In genomic region chr3:150739877-150740645, GRCh38 we compare ENCODE assay signal across 10 cellular contexts. TPM values are rescaled to one million over a fixed set of nuclear protein-coding genes. Genes with fewer than 3 reads are reported as not detected.
DNase-seq lines count a peak whose midpoint lies in the region; ATAC-seq, FAIRE-seq and TF ChIP-seq lines count a peak whose summit lies in the region.
"Had no signal": no experiment of that assay in that cellular context is flagged by ENCODE, and none has a peak within 500 bp of the region (broad histone marks: within the 10 kb centered on the region; RNA-seq: fewer than 3 reads in every experiment).

No MANE protein-coding gene starts in this region.

- FAIRE-seq in HepG2 (lab: Jason Lieb, UNC), result peak; percentile 53

- intact Hi-C loops in HepG2 (cut with micrococcal nuclease; ENCODE audit: unreplicated experiment), result loop anchor here (10.0 kb wide), 1 partner anchor 335 kb away; the partner anchor contains the start of gene TSC22D2

- no peak for DNase-seq in HepG2 (ENCODE audit: low spot score)
- no peak for DNase-seq in Kasumi-1 (lab: John Stamatoyannopoulos, UW)
- DNase-seq in SKM-1 (lab: John Stamatoyannopoulos, UW; ENCODE audit: unreplicated experiment), result no peak
- no peak for DNase-seq in HK-2 (ENCODE audit: unreplicated experiment)
- DNase-seq: nucleus accumbens had no signal

- H3K9ac ChIP-seq in OCI-LY3 (ENCODE audit: low read length), result peak overlapping the region; percentile 18; the same call in 1 of the 2 replicates
- peak overlapping the region; percentile 80 for H3K9ac ChIP-seq in HepG2 (ENCODE audit: insufficient read depth, low read depth, low read length)

- no peak overlapping the region for H2AFZ ChIP-seq in OCI-LY3 (ENCODE audit: low read depth, low read length)
- H2AFZ ChIP-seq in HepG2 (ENCODE audit: low read length), result no peak overlapping the region

- WGBS in HepG2 (ENCODE audit: low lambda C conversion rate), result 26% methylated on average over 8 of the region's 8 CpGs

- CTCF ChIA-PET in HepG2 (lab: Yijun Ruan, JAX; ENCODE audit: low intra/inter-chr PET ratio, low total read pairs), result no interaction called here

- H3K79me2 ChIP-seq in OCI-LY3 (ENCODE audit: low read length), result peaks cover 49% of the 10 kb centered on the region
- peaks cover 39% of the 10 kb centered on the region for H3K79me2 ChIP-seq in HepG2 (ENCODE audit: insufficient read depth, low read length)

- TF ChIP-seq EP300 in HepG2 (IDR thresholded peaks at IDR 0.05; ENCODE audit: low read depth in 2 of 2, low read length in 2 of 2) (no peak), HepG2 (CRISPR knock-in tag; IDR thresholded peaks at IDR 0.05; ENCODE audit: borderline replicate concordance) (no peak)

- H4K20me1 ChIP-seq in OCI-LY3 (ENCODE audit: insufficient read depth, low read length), result peaks cover 41% of the 10 kb centered on the region
- peaks cover 27% of the 10 kb centered on the region for H4K20me1 ChIP-seq in HepG2 (ENCODE audit: insufficient read depth, low read length)

- TF ChIP-seq RAD21 in HepG2 (CRISPR knock-in tag; IDR thresholded peaks at IDR 0.05), result no peak

- H3K9me3 ChIP-seq in OCI-LY3 (ENCODE audit: insufficient read depth, low read length), result no peaks in the 10 kb centered on the region
- H3K9me3 ChIP-seq in HepG2 (ENCODE audit: low read length), result no peaks in the 10 kb centered on the region

- H3K27me3 ChIP-seq in OCI-LY3 (ENCODE audit: low read depth, low read length) (no peaks in the 10 kb centered on the region), HepG2 (ENCODE audit: control insufficient read depth in 1 of 2, insufficient read depth in 2 of 2, low read length in 2 of 2) (no peaks in the 10 kb centered on the region)

- H3K4me1 ChIP-seq in OCI-LY3 (ENCODE audit: low read length) (peaks cover 79% of the 10 kb centered on the region), HepG2 (ENCODE audit: insufficient read depth, low read length) (peaks cover 100% of the 10 kb centered on the region)

- H3K4me2 ChIP-seq in OCI-LY3 (ENCODE audit: low read length) (peak overlapping the region; percentile 62), HepG2 (ENCODE audit: low read depth, low read length) (peak overlapping the region; percentile 81)

- TF ChIP-seq CTCF in OCI-LY3 (IDR thresholded peaks at IDR 0.05; ENCODE audit: low read depth, low read length) (no peak), HepG2 (CRISPR knock-in tag; IDR thresholded peaks at IDR 0.05) (no peak)

- BruUV-seq in HepG2 (replicated peaks; lab: Mats Ljungman, UMichigan), result TSS peak; percentile 46

- H3K27ac ChIP-seq in OCI-LY3 (ENCODE audit: low read length), result peak overlapping the region; percentile 64
- H3K27ac ChIP-seq in HepG2 (ENCODE audit: extremely low read length, insufficient read depth, low read length), result peak overlapping the region; percentile 99

- in situ Hi-C loops in HepG2 (cut with HindIII; ENCODE audit: extremely low pct_ligation_motif_present, low pct_unique_long_range_greater_than_20kb), result no loop called here

- H3K4me3 ChIP-seq in OCI-LY3 (ENCODE audit: low read length) (peak overlapping the region; percentile 46), HepG2 (replicated peaks in 1 of 3; ENCODE audit: insufficient read depth in 1 of 3, low read depth in 2 of 3, low read length in 3 of 3) (no peak overlapping the region)

- H3K36me3 ChIP-seq in OCI-LY3 (replicated peaks; ENCODE audit: low read depth, low read length) (peaks cover 27% of the 10 kb centered on the region), HepG2 (replicated peaks in 1 of 2; ENCODE audit: control insufficient read depth in 1 of 2, insufficient read depth in 2 of 2, low read length in 2 of 2) (peaks cover 6 to 33% of the 10 kb centered on the region in 2 experiments; a peak in 4 of 5 replicates)

- peak; percentile 46 to 57; a peak in 3 of 4 replicates for TF ChIP-seq POLR2A in HepG2 (IDR thresholded peaks at IDR 0.05; ENCODE audit: insufficient read depth in 1 of 2, low read depth in 2 of 2, low read length in 2 of 2)

- ATAC-seq in GM18502 (IDR thresholded peaks at IDR 0.05; ENCODE audit: poor library complexity, unreplicated experiment), result peak; percentile 38
- peak; percentile 27 for ATAC-seq in GM21576 (IDR thresholded peaks at IDR 0.05; ENCODE audit: unreplicated experiment)
- ATAC-seq in HepG2, result peak; percentile 14
- ATAC-seq in esophagus mucosa, result no peak
- ATAC-seq: SK-N-SH treated with all-trans-retinoic acid at 6 μM for 48 hours had no signal

- POLR2A ChIA-PET in HepG2 (lab: Yijun Ruan, JAX), result interaction anchor here (1.0 to 2.2 kb wide), 5 partner anchors 10 to 1355 kb away, joined by 3 to 30 read pairs (median 5); partner anchors contain the start of gene SIAH2

TF ChIP-seq in HepG2, 621 proteins besides CTCF, POLR2A, EP300 and RAD21 (continues in another document):
- no peak for TF ChIP-seq MIER3 (CRISPR knock-in tag; IDR thresholded peaks at IDR 0.05; ENCODE audit: borderline replicate concordance)
- peak; percentile 12; the same call in 1 of the 2 replicates for TF ChIP-seq KAT7 (CRISPR knock-in tag; IDR thresholded peaks at IDR 0.05; ENCODE audit: borderline replicate concordance)
- TF ChIP-seq SAP130 (CRISPR knock-in tag; IDR thresholded peaks at IDR 0.05; ENCODE audit: low read depth), result peak; percentile 9
- peak; percentile 9; the same call in 1 of the 2 replicates for TF ChIP-seq FOXJ3 (CRISPR knock-in tag; IDR thresholded peaks at IDR 0.05; ENCODE audit: borderline replicate concordance)
- TF ChIP-seq MEF2D (CRISPR knock-in tag; IDR thresholded peaks at IDR 0.05), result 0 out of 2 replicates have a peak, but pooled peaks have one; percentile 4
- TF ChIP-seq MTF2 (CRISPR knock-in tag; IDR thresholded peaks at IDR 0.05; ENCODE audit: borderline replicate concordance), result no peak
- TF ChIP-seq SP140L (CRISPR knock-in tag; IDR thresholded peaks at IDR 0.05; ENCODE audit: borderline replicate concordance), result no peak; the same call in 1 of the 2 replicates
- TF ChIP-seq MAFF (IDR thresholded peaks at IDR 0.05; ENCODE audit: low read depth, low read length), result no peak

RNA-seq across cellular contexts. Expression of gene SIAH2, which starts 22.9 kb away (rescaled TPM):
- 71.8 and 79.5 TPM in 2 replicates for total RNA-seq in HepG2 (2016; rRNA removed; fragmentation: Illumina TruSeq; extraction: Trizol)
- total RNA-seq in HepG2 (2016; cell fraction: cytosol; rRNA removed; fragmentation: Illumina TruSeq; extraction: Trizol; ENCODE audit: low read depth), result 41.9 and 49.0 TPM in 2 replicates
- 64.5 and 73.0 TPM in 2 replicates for total RNA-seq in HepG2 (2016; cell fraction: insoluble cytoplasmic fraction; rRNA removed; fragmentation: Illumina TruSeq; extraction: Trizol)
- 102 and 124 TPM in 2 replicates for total RNA-seq in HepG2 (2016; cell fraction: membrane; rRNA removed; fragmentation: Illumina TruSeq; extraction: Trizol)
- total RNA-seq in HepG2 (2016; cell fraction: nucleus; rRNA removed; fragmentation: Illumina TruSeq; extraction: Trizol), result 38.0 and 42.7 TPM in 2 replicates
- 117 and 140 TPM in 2 replicates for polyA plus RNA-seq in HepG2 (2011; rRNA removed)
- polyA plus RNA-seq in HepG2 (2011; cell fraction: cytosol; rRNA removed), result 63.7 and 115 TPM in 2 replicates
- polyA plus RNA-seq in HepG2 (2011; cell fraction: nucleus; rRNA removed), result 132 and 149 TPM in 2 replicates
- polyA plus RNA-seq in HepG2 (2012), result 62.2 and 69.8 TPM in 2 replicates
- 51.8 and 68.8 TPM in 2 replicates for polyA plus RNA-seq in HepG2 (2016; cell fraction: cytosol; fragmentation: Illumina TruSeq; extraction: Trizol; ENCODE audit: low read depth)
- 103 and 110 TPM in 2 replicates for polyA plus RNA-seq in HepG2 (2016; cell fraction: insoluble cytoplasmic fraction; fragmentation: Illumina TruSeq; extraction: Trizol; ENCODE audit: low read depth)
- 106 and 126 TPM in 2 replicates for polyA plus RNA-seq in HepG2 (2016; cell fraction: membrane; fragmentation: Illumina TruSeq; extraction: Trizol; ENCODE audit: low read depth)
- polyA plus RNA-seq in HepG2 (2016; cell fraction: nucleus; fragmentation: Illumina TruSeq; extraction: Trizol; ENCODE audit: insufficient read depth, low read depth), result 70.3 and 71.0 TPM in 2 replicates
- polyA minus RNA-seq in HepG2 (2011; rRNA and poly(A)+ RNA removed; ENCODE audit: low replicate concordance), result 134 and 280 TPM in 2 replicates
- polyA minus RNA-seq in HepG2 (2011; cell fraction: cytosol; rRNA and poly(A)+ RNA removed), result 79.8 and 91.3 TPM in 2 replicates
- 24.6 and 28.0 TPM in 2 replicates for polyA minus RNA-seq in HepG2 (2011; cell fraction: nucleus; rRNA and poly(A)+ RNA removed)
- 44.8 TPM for total RNA-seq in esophagus mucosa

RNA-seq across cellular contexts. Expression of gene ERICH6, which starts 36.3 kb away (rescaled TPM):
- not detected in 2 replicates for total RNA-seq in HepG2 (2016; rRNA removed; fragmentation: Illumina TruSeq; extraction: Trizol)
- 0.18 TPM in 1 of 2 replicates, not detected in the other for total RNA-seq in HepG2 (2016; cell fraction: cytosol; rRNA removed; fragmentation: Illumina TruSeq; extraction: Trizol; ENCODE audit: low read depth)
- 0.09 TPM in 1 of 2 replicates, not detected in the other for total RNA-seq in HepG2 (2016; cell fraction: insoluble cytoplasmic fraction; rRNA removed; fragmentation: Illumina TruSeq; extraction: Trizol)
- total RNA-seq in HepG2 (2016; cell fraction: membrane; rRNA removed; fragmentation: Illumina TruSeq; extraction: Trizol), result 0.15 TPM in 1 of 2 replicates, not detected in the other
- 0.28 TPM in 1 of 2 replicates, not detected in the other for total RNA-seq in HepG2 (2016; cell fraction: nucleus; rRNA removed; fragmentation: Illumina TruSeq; extraction: Trizol)
- polyA plus RNA-seq in HepG2 (2011; rRNA removed), result 0.03 TPM in 1 of 2 replicates, not detected in the other
- polyA plus RNA-seq in HepG2 (2011; cell fraction: cytosol; rRNA removed), result 0.03 and 0.18 TPM in 2 replicates
- 0.10 and 0.48 TPM in 2 replicates for polyA plus RNA-seq in HepG2 (2011; cell fraction: nucleus; rRNA removed)
- 0.15 TPM in 1 of 2 replicates, not detected in the other for polyA plus RNA-seq in HepG2 (2012)
- not detected in 2 replicates for polyA plus RNA-seq in HepG2 (2016; cell fraction: cytosol; fragmentation: Illumina TruSeq; extraction: Trizol; ENCODE audit: low read depth)
- not detected in 2 replicates for polyA plus RNA-seq in HepG2 (2016; cell fraction: insoluble cytoplasmic fraction; fragmentation: Illumina TruSeq; extraction: Trizol; ENCODE audit: low read depth)
- not detected in 2 replicates for polyA plus RNA-seq in HepG2 (2016; cell fraction: membrane; fragmentation: Illumina TruSeq; extraction: Trizol; ENCODE audit: low read depth)
- polyA plus RNA-seq in HepG2 (2016; cell fraction: nucleus; fragmentation: Illumina TruSeq; extraction: Trizol; ENCODE audit: insufficient read depth, low read depth), result not detected in 2 replicates
- 0.09 and 0.32 TPM in 2 replicates for polyA minus RNA-seq in HepG2 (2011; rRNA and poly(A)+ RNA removed; ENCODE audit: low replicate concordance)
- 0.30 TPM in 1 of 2 replicates, not detected in the other for polyA minus RNA-seq in HepG2 (2011; cell fraction: cytosol; rRNA and poly(A)+ RNA removed)
- polyA minus RNA-seq in HepG2 (2011; cell fraction: nucleus; rRNA and poly(A)+ RNA removed), result 0.26 and 0.50 TPM in 2 replicates
- not detected for total RNA-seq in esophagus mucosa
